In genomic region chr12:43937947-43938346, GRCh38 we compare ENCODE assay signal across 12 cellular contexts.
DNase-seq lines count a peak whose midpoint lies in the region; TF ChIP-seq lines count a peak whose summit lies in the region.
"Had no signal": no experiment of that assay in that cellular context is flagged by ENCODE, and none has a peak within 500 bp of the region (broad histone marks: within the 10 kb centered on the region; RNA-seq: fewer than 3 reads in every experiment).

No MANE protein-coding gene starts in this region.

- no peaks in the 10 kb centered on the region for H3K36me3 Mint-ChIP-seq in activated CD4-positive, alpha-beta memory T cell treated with anti-CD3 and anti-CD28 coated beads, Interleukin-2, amount 10 ng/mL, durations not matched to agents 7 days and 5 days (ENCODE audit: low read depth)

- WGBS in suprapubic skin = 68% methylated on average over 2 of the region's 2 CpGs

- H3K27me3 Mint-ChIP-seq in activated CD4-positive, alpha-beta memory T cell treated with anti-CD3 and anti-CD28 coated beads, Interleukin-2, amount 10 ng/mL, durations not matched to agents 7 days and 5 days = no peaks in the 10 kb centered on the region

- DNase-seq in GM12864 (ENCODE audit: low read depth) (no peak), HEK293T (ENCODE audit: extremely low spot score) (peak; percentile 33), SJCRH30 (peak; percentile 36 to 50), iPS-NIHi11 (ENCODE audit: low spot score) (peak; percentile 42), NOMO-1 treated with DMSO at 0.1 percent for 48 hours (lab: John Stamatoyannopoulos, UW; ENCODE audit: unreplicated experiment) (no peak), GM20000 (ENCODE audit: low spot score) (no peak), suprapubic skin (ENCODE audit: low spot score in 2 of 2) (no peak)
- DNase-seq in activated CD4-positive, alpha-beta memory T cell treated with anti-CD3 and anti-CD28 coated beads, Interleukin-2, amount 10 ng/mL, durations not matched to agents 7 days and 5 days = no peak
- DNase-seq: MV-4-11; stimulated activated CD4-positive, alpha-beta T cell treated with anti-CD3 and anti-CD28 coated beads, Interleukin-12 subunit alpha, Interleukin-12 subunit beta, amount 100 ng/mL, for 4 hours; T1000; upper lobe of right lung had no signal

- POLR2A ChIA-PET in HEK293T (lab: Yijun Ruan, JAX) = no interaction called here
- POLR2A ChIA-PET in activated CD4-positive, alpha-beta memory T cell treated with anti-CD3 and anti-CD28 coated beads, Interleukin-2, amount 10 ng/mL, durations not matched to agents 7 days and 5 days (lab: Charles Lee) = no interaction called here

- no peaks in the 10 kb centered on the region for H3K9me3 Mint-ChIP-seq in activated CD4-positive, alpha-beta memory T cell treated with anti-CD3 and anti-CD28 coated beads, Interleukin-2, amount 10 ng/mL, durations not matched to agents 7 days and 5 days

- H3K4me1 ChIP-seq in SJCRH30 = no peaks in the 10 kb centered on the region
- H3K4me1 ChIP-seq in suprapubic skin = no peaks in the 10 kb centered on the region
- H3K4me1 ChIP-seq: upper lobe of right lung had no signal

- H3K4me3 ChIP-seq in GM12864 (ENCODE audit: low read depth, low read length) (no peak overlapping the region), SJCRH30 (no peak overlapping the region), suprapubic skin (no peak overlapping the region)
- H3K4me3 ChIP-seq: upper lobe of right lung had no signal

- H3K27me3 ChIP-seq in SJCRH30 = no peaks in the 10 kb centered on the region
- H3K27me3 ChIP-seq in suprapubic skin = no peaks in the 10 kb centered on the region
- H3K27me3 ChIP-seq: upper lobe of right lung had no signal

- no peak for TF ChIP-seq EP300 in suprapubic skin (IDR thresholded peaks at IDR 0.05)

- CTCF ChIA-PET in HEK293T (lab: Yijun Ruan, JAX) = no interaction called here
- CTCF ChIA-PET in activated CD4-positive, alpha-beta memory T cell treated with anti-CD3 and anti-CD28 coated beads, Interleukin-2, amount 10 ng/mL, durations not matched to agents 7 days and 5 days (lab: Charles Lee) = no interaction called here

- TF ChIP-seq POLR2A in suprapubic skin (IDR thresholded peaks at IDR 0.05) = no peak

- H3K27ac Mint-ChIP-seq in activated CD4-positive, alpha-beta memory T cell treated with anti-CD3 and anti-CD28 coated beads, Interleukin-2, amount 10 ng/mL, durations not matched to agents 7 days and 5 days = no peak overlapping the region

- no peaks in the 10 kb centered on the region for H3K4me1 Mint-ChIP-seq in activated CD4-positive, alpha-beta memory T cell treated with anti-CD3 and anti-CD28 coated beads, Interleukin-2, amount 10 ng/mL, durations not matched to agents 7 days and 5 days

- H3K36me3 ChIP-seq in SJCRH30 (no peaks in the 10 kb centered on the region), suprapubic skin (no peaks in the 10 kb centered on the region)
- H3K36me3 ChIP-seq: upper lobe of right lung had no signal

- TF ChIP-seq CTCF in GM12864 (IDR thresholded peaks at IDR 0.05; ENCODE audit: low read depth, low read length, missing control alignments) = peak; percentile 40
- TF ChIP-seq CTCF in GM20000 (IDR thresholded peaks at IDR 0.05; ENCODE audit: extremely low read depth, missing control alignments) = no peak
- TF ChIP-seq CTCF in suprapubic skin (IDR thresholded peaks at IDR 0.05) = no peak

- no peaks in the 10 kb centered on the region for H3K9me3 ChIP-seq in SJCRH30 (replicated peaks)
- no peaks in the 10 kb centered on the region for H3K9me3 ChIP-seq in suprapubic skin
- H3K9me3 ChIP-seq: upper lobe of right lung had no signal

- H3K4me3 Mint-ChIP-seq in activated CD4-positive, alpha-beta memory T cell treated with anti-CD3 and anti-CD28 coated beads, Interleukin-2, amount 10 ng/mL, durations not matched to agents 7 days and 5 days = no peak overlapping the region

- H3K27ac ChIP-seq in SJCRH30 = no peak overlapping the region
- no peak overlapping the region for H3K27ac ChIP-seq in suprapubic skin
- H3K27ac ChIP-seq: upper lobe of right lung had no signal

TF ChIP-seq in HEK293T, 16 proteins besides CTCF, POLR2A, EP300 and RAD21:
- TF ChIP-seq SP1 (IDR thresholded peaks at IDR 0.05) = no peak
- TF ChIP-seq CTBP1 (IDR thresholded peaks at IDR 0.05; ENCODE audit: borderline replicate concordance) = no peak
- no peak for TF ChIP-seq SUZ12 (IDR thresholded peaks at IDR 0.05)
- TF ChIP-seq TARDBP (IDR thresholded peaks at IDR 0.05) = no peak
- no peak for TF ChIP-seq LEF1 (IDR thresholded peaks at IDR 0.05; ENCODE audit: borderline replicate concordance)
- no peak for TF ChIP-seq HDGF (IDR thresholded peaks at IDR 0.05; ENCODE audit: borderline replicate concordance)
- TF ChIP-seq ZNF384 (IDR thresholded peaks at IDR 0.05) = no peak
- no peak for TF ChIP-seq FOXK2 (IDR thresholded peaks at IDR 0.05)
- no peak for TF ChIP-seq NFRKB (IDR thresholded peaks at IDR 0.05)
- TF ChIP-seq ELF4 (IDR thresholded peaks at IDR 0.05) = no peak
- TF ChIP-seq FOXA1 (IDR thresholded peaks at IDR 0.05) = no peak
- TF ChIP-seq ARNT (IDR thresholded peaks at IDR 0.05) = no peak

Comparison
In these comparisons a context has a peak if more than half of its experiments do, and no peak if none do; other contexts are left out.
1. DNase-seq: peak in HEK293T (single experiment), SJCRH30 (2 of 2) and iPS-NIHi11 (single experiment); none in GM12864 (single experiment), NOMO-1 treated with DMSO at 0.1 percent for 48 hours (single experiment), GM20000 (single experiment), suprapubic skin (0 of 2) and activated CD4-positive, alpha-beta memory T cell treated with anti-CD3 and anti-CD28 coated beads, Interleukin-2, amount 10 ng/mL, durations not matched to agents 7 days and 5 days (single experiment).